ENCODE assay signal across 29 cellular contexts in genomic region chr7:141301544-141301943, GRCh38.
"Had no signal": no experiment of that assay in that cellular context is flagged by ENCODE, and none has a peak within 500 bp of the region (broad histone marks: within the 10 kb centered on the region; RNA-seq: fewer than 3 reads in every experiment).

No MANE protein-coding gene starts in this region.

- H3K4me1 ChIP-seq: ascending aorta, body of pancreas, Peyer's patch had no signal

- FAIRE-seq: TTC549 had no signal

- ATAC-seq: activated CD8-positive, alpha-beta memory T cell treated with anti-CD3 and anti-CD28 coated beads, Interleukin-2, amount 10 ng/mL, durations not matched to agents 7 days and 5 days; activated naive CD4-positive, alpha-beta T cell treated with anti-CD3 and anti-CD28 coated beads, Interleukin-2, amount 50 U/mL, for 72 hours; activated naive CD8-positive, alpha-beta T cell treated with anti-CD3 and anti-CD28 coated beads, Interleukin-2, amount 50 U/mL, for 24 hours; body of pancreas; K562; T-helper 17 cell had no signal

- H3K4me3 Mint-ChIP-seq: activated B cell treated with CpG ODN at 0.5 μM for 24 hours; activated CD4-positive, alpha-beta T cell treated with anti-CD3 and anti-CD28 coated beads, Interleukin-2, amount 10 ng/mL, durations not matched to agents 24 days and 14 days; activated CD8-positive, alpha-beta memory T cell treated with anti-CD3 and anti-CD28 coated beads, Interleukin-2, amount 10 ng/mL, durations not matched to agents 7 days and 5 days; activated naive CD8-positive, alpha-beta T cell treated with anti-CD3 and anti-CD28 coated beads, Interleukin-2, amount 50 U/mL, for 24 hours; activated T-cell treated with anti-CD3 and anti-CD28 coated beads, Interleukin-2, amount 50 U/mL, for 24 hours; activated T-helper 1 cell treated with anti-CD3 and anti-CD28 coated beads, Interleukin-12 subunit alpha, Interleukin-12 subunit beta, Interleukin-2, Interleukin-4 antibody, amounts not matched to agents 30 ng/mL and 10 ng/mL and 1 ng/mL, durations not matched to agents 14 hours and 24 hours and 36 hours; T-helper 17 cell had no signal

- H3K27me3 Mint-ChIP-seq: activated B cell treated with CpG ODN at 0.5 μM for 24 hours had no signal

- H3K4me3 ChIP-seq: ascending aorta, body of pancreas, K562, Peyer's patch had no signal

- H3K36me3 ChIP-seq: ascending aorta, Peyer's patch had no signal

- H3K27ac Mint-ChIP-seq: activated B cell treated with CpG ODN at 0.5 μM for 24 hours; activated CD4-positive, alpha-beta T cell treated with anti-CD3 and anti-CD28 coated beads, Interleukin-2, amount 10 ng/mL, durations not matched to agents 24 days and 14 days; activated CD8-positive, alpha-beta memory T cell treated with anti-CD3 and anti-CD28 coated beads, Interleukin-2, amount 10 ng/mL, durations not matched to agents 7 days and 5 days; activated naive CD4-positive, alpha-beta T cell treated with anti-CD3 and anti-CD28 coated beads, Interleukin-2, amount 50 U/mL, for 72 hours; activated naive CD8-positive, alpha-beta T cell treated with anti-CD3 and anti-CD28 coated beads, Interleukin-2, amount 50 U/mL, for 24 hours; activated T-cell treated with anti-CD3 and anti-CD28 coated beads, Interleukin-2, amount 50 U/mL, for 24 hours; activated T-helper 1 cell treated with anti-CD3 and anti-CD28 coated beads, Interleukin-12 subunit alpha, Interleukin-12 subunit beta, Interleukin-2, Interleukin-4 antibody, amounts not matched to agents 30 ng/mL and 10 ng/mL and 1 ng/mL, durations not matched to agents 14 hours and 24 hours and 36 hours; T-helper 17 cell had no signal

- DNase-seq: activated B cell treated with CpG ODN at 0.5 μM for 24 hours; activated CD4-positive, alpha-beta T cell treated with anti-CD3 and anti-CD28 coated beads for 1 hour; activated CD4-positive, alpha-beta T cell treated with anti-CD3 and anti-CD28 coated beads, Interleukin-2, amount 10 ng/mL, durations not matched to agents 24 days and 14 days; activated CD4-positive, alpha-beta T cell treated with anti-CD3 and anti-CD28 coated beads, Interleukin-2, amount 50 U/mL, for 48 hours; activated CD8-positive, alpha-beta memory T cell treated with anti-CD3 and anti-CD28 coated beads, Interleukin-2, amount 10 ng/mL, durations not matched to agents 7 days and 5 days; activated effector memory CD4-positive, alpha-beta T cell treated with Interleukin-2 at 50 U/mL for 16 hours; activated naive CD4-positive, alpha-beta T cell; activated naive CD8-positive, alpha-beta T cell treated with anti-CD3 and anti-CD28 coated beads, Interleukin-2, amount 50 U/mL, for 24 hours; activated T-cell treated with anti-CD3 and anti-CD28 coated beads, Interleukin-2, amount 50 U/mL, for 24 hours; amniotic stem cell; body of pancreas; Karpas-422; MM.1S; NCI-H1105; NCI-H1436; NCI-H1694 treated with DMSO at 0.1 percent for 48 hours; NCI-H2029 treated with DMSO at 0.1 percent for 48 hours; NCI-H446; NCI-H524; Peyer's patch; SHP77 treated with DMSO at 0.1 percent for 48 hours; T-helper 17 cell; T-helper 9 cell had no signal

- H3K4me1 Mint-ChIP-seq: activated B cell treated with CpG ODN at 0.5 μM for 24 hours; activated CD4-positive, alpha-beta T cell treated with anti-CD3 and anti-CD28 coated beads, Interleukin-2, amount 10 ng/mL, durations not matched to agents 24 days and 14 days; activated CD8-positive, alpha-beta memory T cell treated with anti-CD3 and anti-CD28 coated beads, Interleukin-2, amount 10 ng/mL, durations not matched to agents 7 days and 5 days; activated naive CD8-positive, alpha-beta T cell treated with anti-CD3 and anti-CD28 coated beads, Interleukin-2, amount 50 U/mL, for 24 hours; T-helper 17 cell had no signal

- H3K9me3 ChIP-seq: ascending aorta, body of pancreas, Peyer's patch had no signal

- H3K27ac ChIP-seq: ascending aorta, body of pancreas, Peyer's patch, RWPE1 had no signal

- H3K27me3 ChIP-seq: ascending aorta, body of pancreas, Peyer's patch had no signal

- H3K9me3 Mint-ChIP-seq: activated B cell treated with CpG ODN at 0.5 μM for 24 hours; activated naive CD8-positive, alpha-beta T cell treated with anti-CD3 and anti-CD28 coated beads, Interleukin-2, amount 50 U/mL, for 24 hours; activated T-cell treated with anti-CD3 and anti-CD28 coated beads, Interleukin-2, amount 50 U/mL, for 24 hours had no signal
